ENCODE assay signal across 1 cellular context in the genomic region with DNA sequence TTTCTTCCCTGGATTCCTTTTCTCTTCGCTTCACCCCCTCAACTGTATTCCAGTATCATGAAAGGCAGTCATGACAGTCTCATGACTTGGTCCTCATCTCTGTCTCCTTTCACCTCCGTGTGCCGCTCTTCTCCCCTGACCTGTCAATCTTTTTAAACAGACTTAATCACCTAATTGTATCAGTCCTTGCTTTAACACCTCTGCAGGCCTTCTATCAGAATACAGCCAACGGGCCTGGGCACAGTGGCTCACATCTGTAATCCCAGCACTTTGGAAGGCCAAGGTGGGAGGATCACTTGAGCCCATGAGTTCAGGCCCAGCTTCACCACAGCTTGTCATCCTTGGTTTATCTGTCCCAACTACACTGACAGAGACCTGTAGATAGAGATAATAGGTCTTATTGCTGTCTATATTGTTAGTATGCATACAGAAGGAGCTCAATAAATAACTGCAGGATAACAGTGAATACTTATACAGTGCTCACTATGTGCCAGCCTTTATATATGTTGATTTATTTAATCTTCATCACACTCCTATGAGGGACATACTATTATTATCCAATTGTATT.
TF ChIP-seq lines count a peak whose summit lies in the region.

No MANE protein-coding gene starts in this region.

TF ChIP-seq in HCT116, 20 proteins besides CTCF, POLR2A, EP300 and RAD21 (continued from another document):
- TF ChIP-seq CEBPB (IDR thresholded peaks at IDR 0.05; ENCODE audit: low read depth) (no peak), SP1 (IDR thresholded peaks at IDR 0.05; ENCODE audit: low read depth) (no peak), EZH2 (IDR thresholded peaks at IDR 0.05) (no peak), JUND (IDR thresholded peaks at IDR 0.05) (no peak), ELF1 (IDR thresholded peaks at IDR 0.05; ENCODE audit: borderline replicate concordance, low read depth) (no peak), YY1 (IDR thresholded peaks at IDR 0.05; ENCODE audit: extremely low read depth, insufficient replicate concordance, low read depth, low read length) (no peak), TCF7L2 (IDR thresholded peaks at IDR 0.05; ENCODE audit: borderline replicate concordance, extremely low read depth, insufficient read depth, insufficient read length) (no peak), FOSL1 (IDR thresholded peaks at IDR 0.05; ENCODE audit: low read depth) (no peak)
